Comparison of ENCODE assay signal across 19 cellular contexts in genomic region chr13:19345916-19346422, GRCh38.
A peak's percentile ranks its signal among the peaks of the same experiment; 100 is the strongest.
DNase-seq lines count a peak whose midpoint lies in the region; ATAC-seq, FAIRE-seq and TF ChIP-seq lines count a peak whose summit lies in the region.
"Had no signal": no experiment of that assay in that cellular context is flagged by ENCODE, and none has a peak within 500 bp of the region (broad histone marks: within the 10 kb centered on the region; RNA-seq: fewer than 3 reads in every experiment).

No MANE protein-coding gene starts in this region.

- TF ChIP-seq RAD21 in K562 (CRISPR knock-in tag; conservative IDR thresholded peaks at IDR 0.05 in 1 of 2, IDR thresholded peaks at IDR 0.05 in 1 of 2) = no peak

- DNase-seq in activated CD4-positive, alpha-beta T cell treated with anti-CD3 and anti-CD28 coated beads, Interleukin-2, amount 10 ng/mL, durations not matched to agents 24 days and 14 days = peak; percentile 40
- DNase-seq in activated CD4-positive, alpha-beta T cell treated with anti-CD3 and anti-CD28 coated beads for 48 hours = no peak
- DNase-seq in K562 (ENCODE audit: extremely low read depth in 1 of 4, low spot score in 3 of 4) = peak in 2 of 4 experiments; percentile 3
- no peak for DNase-seq in neuronal stem cell (ENCODE audit: low spot score)
- DNase-seq in GM19240 (ENCODE audit: insufficient read length, low spot score) = no peak
- no peak for DNase-seq in 8988T
- no peak for DNase-seq in germinal center (ENCODE audit: low spot score)
- no peak for DNase-seq in LoVo (ENCODE audit: low spot score)
- DNase-seq: ACHN; CD4-positive, CD25-positive, alpha-beta regulatory T cell; DMS53; GF-D8; HCEC 1CT; HFFc6 had no signal

- H4K20me1 ChIP-seq in K562 (replicated peaks; ENCODE audit: control insufficient read depth, insufficient read depth, low read length) = no peaks in the 10 kb centered on the region
- H4K20me1 ChIP-seq: BLaER1 treated with 17β-estradiol and CSF1 and Interleukin-3, amounts not matched to agents 10 nM and 100 nM had no signal

- no peak overlapping the region for H3K18ac ChIP-seq in neuronal stem cell (ENCODE audit: low read length)

- H3K9me3 Mint-ChIP-seq in activated CD4-positive, alpha-beta T cell treated with anti-CD3 and anti-CD28 coated beads, Interleukin-2, amount 10 ng/mL, durations not matched to agents 24 days and 14 days = no peaks in the 10 kb centered on the region
- H3K9me3 Mint-ChIP-seq: HFFc6 had no signal

- H2BK120ac ChIP-seq in neuronal stem cell (ENCODE audit: low read depth, low read length) = no peak overlapping the region

- H3K36me3 ChIP-seq in K562 (ENCODE audit: control insufficient read depth, insufficient read depth, low read length) = no peaks in the 10 kb centered on the region
- no peaks in the 10 kb centered on the region for H3K36me3 ChIP-seq in neuronal stem cell (replicated peaks in 1 of 2; ENCODE audit: control insufficient read depth in 2 of 2, insufficient read depth in 2 of 2, low read length in 2 of 2)
- H3K36me3 ChIP-seq: BLaER1 treated with 17β-estradiol and CSF1 and Interleukin-3, amounts not matched to agents 10 nM and 100 nM had no signal

- no peak overlapping the region for H3K4me3 ChIP-seq in K562
- H3K4me3 ChIP-seq in neuronal stem cell (ENCODE audit: low read length in 2 of 2) = peak overlapping the region in 1 of 2 donors; percentile 60
- H3K4me3 ChIP-seq: BLaER1 treated with 17β-estradiol and CSF1 and Interleukin-3, amounts not matched to agents 10 nM and 100 nM had no signal

- no peak for TF ChIP-seq EP300 in K562 (IDR thresholded peaks at IDR 0.05; ENCODE audit: low read length)

- H2AFZ ChIP-seq in K562 (ENCODE audit: low read depth, low read length) (no peak overlapping the region), neuronal stem cell (ENCODE audit: low read length) (no peak overlapping the region)

- CTCF ChIA-PET in K562 (lab: Yijun Ruan, JAX; ENCODE audit: low intra/inter-chr PET ratio) = no interaction called here

- BruUV-seq in K562 (replicated peaks; lab: Mats Ljungman, UMichigan) = no TSS peak

- intact Hi-C loops in activated CD4-positive, alpha-beta T cell treated with anti-CD3 and anti-CD28 coated beads, Interleukin-2, amount 10 ng/mL, durations not matched to agents 24 days and 14 days (cut with micrococcal nuclease) = no loop called here
- intact Hi-C loops in K562 (cut with micrococcal nuclease) = no loop called here

- H2BK15ac ChIP-seq in neuronal stem cell (ENCODE audit: low read length) = no peak overlapping the region

- H4K91ac ChIP-seq in neuronal stem cell (ENCODE audit: low read depth, low read length, poor library complexity) = no peak overlapping the region

- no peak overlapping the region for H3K9ac ChIP-seq in K562 (ENCODE audit: insufficient read depth in 1 of 2, low read depth in 2 of 2, low read length in 2 of 2)
- H3K9ac ChIP-seq in neuronal stem cell (ENCODE audit: low read depth, low read length, poor library complexity) = no peak overlapping the region
- H3K9ac ChIP-seq: BLaER1 treated with 17β-estradiol and CSF1 and Interleukin-3, amounts not matched to agents 10 nM and 100 nM had no signal

- H3K4me1 ChIP-seq in K562 (replicated peaks in 1 of 2; ENCODE audit: control insufficient read depth in 2 of 2, insufficient read depth in 2 of 2, low read length in 2 of 2) (no peaks in the 10 kb centered on the region), neuronal stem cell (ENCODE audit: control insufficient read depth in 2 of 2, insufficient read depth in 1 of 2, low read depth in 1 of 2, low read length in 2 of 2) (no peaks in the 10 kb centered on the region)
- H3K4me1 ChIP-seq: BLaER1 treated with 17β-estradiol and CSF1 and Interleukin-3, amounts not matched to agents 10 nM and 100 nM had no signal

- H2BK12ac ChIP-seq in neuronal stem cell (ENCODE audit: low read length) = no peak overlapping the region

- H3K4ac ChIP-seq in neuronal stem cell (ENCODE audit: low read length) = no peak overlapping the region

- peak; percentile 88 for ATAC-seq in K562

- peaks cover 0 to 7% of the 10 kb centered on the region in 2 experiments; a peak in 2 of 5 replicates for H3K27me3 ChIP-seq in K562 (ENCODE audit: control insufficient read depth in 2 of 2, insufficient read depth in 2 of 2, low read length in 2 of 2)
- H3K27me3 ChIP-seq in neuronal stem cell (ENCODE audit: control insufficient read depth in 3 of 3, insufficient read depth in 3 of 3, low read depth in 1 of 3, low read length in 3 of 3) = no peaks in the 10 kb centered on the region

- no peak for TF ChIP-seq POLR2A in K562 (conservative IDR thresholded peaks at IDR 0.05)

- WGBS in K562 (ENCODE audit: insufficient coverage, low coverage, missing lambda C conversion rate) = 0% methylated on average over 8 of the region's 14 CpGs
- WGBS in neuronal stem cell (ENCODE audit: extremely low coverage in 2 of 2, insufficient read length in 2 of 2, insufficient replicate concordance in 1 of 2), 2 donors = no CpG with 5 or more reads among the region's 14 CpGs

- H3K9me3 ChIP-seq in K562 (replicated peaks; ENCODE audit: control insufficient read depth, insufficient read depth, low read depth, low read length) (no peaks in the 10 kb centered on the region), neuronal stem cell (replicated peaks in 1 of 2; ENCODE audit: control insufficient read depth in 2 of 2, insufficient read depth in 1 of 2, low read depth in 1 of 2, low read length in 2 of 2) (peaks cover 0 to 15% of the 10 kb centered on the region in 2 donors)

- no peak overlapping the region for H3K27ac Mint-ChIP-seq in activated CD4-positive, alpha-beta T cell treated with anti-CD3 and anti-CD28 coated beads, Interleukin-2, amount 10 ng/mL, durations not matched to agents 24 days and 14 days
- H3K27ac Mint-ChIP-seq: CD4-positive, CD25-positive, alpha-beta regulatory T cell; HFFc6 had no signal

- H3K27me3 Mint-ChIP-seq in activated CD4-positive, alpha-beta T cell treated with anti-CD3 and anti-CD28 coated beads, Interleukin-2, amount 10 ng/mL, durations not matched to agents 24 days and 14 days = peaks cover 7% of the 10 kb centered on the region
- H3K27me3 Mint-ChIP-seq: CD4-positive, CD25-positive, alpha-beta regulatory T cell had no signal

- no peak overlapping the region for H3K23ac ChIP-seq in neuronal stem cell (ENCODE audit: low read depth, low read length, poor library complexity)

- H4K8ac ChIP-seq in neuronal stem cell (ENCODE audit: low read depth, low read length) = no peak overlapping the region

- H3K14ac ChIP-seq in neuronal stem cell (ENCODE audit: low read length) = no peak overlapping the region

- no peak overlapping the region for H3K4me2 ChIP-seq in K562 (ENCODE audit: insufficient read depth, low read length)
- no peak overlapping the region for H3K4me2 ChIP-seq in neuronal stem cell (ENCODE audit: insufficient read depth, low read length, poor library complexity, severe bottlenecking)
- H3K4me2 ChIP-seq: BLaER1 treated with 17β-estradiol and CSF1 and Interleukin-3, amounts not matched to agents 10 nM and 100 nM had no signal

- no peak for FAIRE-seq in K562 (lab: Jason Lieb, UNC)
- FAIRE-seq: GM19239, H1 had no signal

- in situ Hi-C loops in K562 (cut with MboI) = no loop called here

- no peaks in the 10 kb centered on the region for H3K36me3 Mint-ChIP-seq in activated CD4-positive, alpha-beta T cell treated with anti-CD3 and anti-CD28 coated beads, Interleukin-2, amount 10 ng/mL, durations not matched to agents 24 days and 14 days (ENCODE audit: low read depth)
- H3K36me3 Mint-ChIP-seq: CD4-positive, CD25-positive, alpha-beta regulatory T cell had no signal

- POLR2A ChIA-PET in K562 (lab: Yijun Ruan, JAX) = no interaction called here

- H3K79me2 ChIP-seq in K562 (ENCODE audit: control insufficient read depth, insufficient read depth, low read length) = no peaks in the 10 kb centered on the region

- H3K27ac ChIP-seq in K562 (ENCODE audit: extremely low read depth, low read depth, low read length) (no peak overlapping the region), neuronal stem cell (replicated peaks; ENCODE audit: low read length) (no peak overlapping the region)
- H3K27ac ChIP-seq: 22Rv1; BLaER1 treated with 17β-estradiol and CSF1 and Interleukin-3, amounts not matched to agents 10 nM and 100 nM; HL-60 had no signal

- H2AK5ac ChIP-seq in neuronal stem cell (ENCODE audit: low read depth, low read length) = no peak overlapping the region

- H2BK5ac ChIP-seq in neuronal stem cell (ENCODE audit: low read length) = peak overlapping the region; percentile 82

- H3K9me1 ChIP-seq in K562 (ENCODE audit: control insufficient read depth, insufficient read depth, low read length) = no peaks in the 10 kb centered on the region

- H3K4me3 Mint-ChIP-seq in activated CD4-positive, alpha-beta T cell treated with anti-CD3 and anti-CD28 coated beads, Interleukin-2, amount 10 ng/mL, durations not matched to agents 24 days and 14 days = no peak overlapping the region
- H3K4me3 Mint-ChIP-seq: CD4-positive, CD25-positive, alpha-beta regulatory T cell; HFFc6 had no signal

- no peaks in the 10 kb centered on the region for H3K4me1 Mint-ChIP-seq in activated CD4-positive, alpha-beta T cell treated with anti-CD3 and anti-CD28 coated beads, Interleukin-2, amount 10 ng/mL, durations not matched to agents 24 days and 14 days
- H3K4me1 Mint-ChIP-seq: CD4-positive, CD25-positive, alpha-beta regulatory T cell had no signal

- H3K79me1 ChIP-seq in neuronal stem cell (ENCODE audit: low read depth, low read length) = no peaks in the 10 kb centered on the region

- TF ChIP-seq CTCF in K562 (IDR thresholded peaks at IDR 0.05 in 2 of 3, conservative IDR thresholded peaks at IDR 0.05 in 1 of 3; ENCODE audit: insufficient read depth in 2 of 3, low read depth in 1 of 3, low read length in 3 of 3) = peak in 1 of 3 experiments; percentile 17; a peak in 1 of 6 replicates

TF ChIP-seq in K562, 482 proteins besides CTCF, POLR2A, EP300 and RAD21:
- TF ChIP-seq ZFP36 (IDR thresholded peaks at IDR 0.05; ENCODE audit: low read depth, low read length, partially characterized antibody) = peak; percentile 67
- no peak for TF ChIP-seq BRD4 (IDR thresholded peaks at IDR 0.05)
- no peak for TF ChIP-seq ZNF324 (CRISPR knock-in tag; IDR thresholded peaks at IDR 0.05)
- no peak for TF ChIP-seq ZBTB12 (CRISPR knock-in tag; IDR thresholded peaks at IDR 0.05)
- peak; percentile 18 to 39; a peak in 2 of 4 replicates for TF ChIP-seq NRF1 (conservative IDR thresholded peaks at IDR 0.05 in 1 of 2, IDR thresholded peaks at IDR 0.05 in 1 of 2)
